ENCODE assay signal across 8 cellular contexts in the genomic region with DNA sequence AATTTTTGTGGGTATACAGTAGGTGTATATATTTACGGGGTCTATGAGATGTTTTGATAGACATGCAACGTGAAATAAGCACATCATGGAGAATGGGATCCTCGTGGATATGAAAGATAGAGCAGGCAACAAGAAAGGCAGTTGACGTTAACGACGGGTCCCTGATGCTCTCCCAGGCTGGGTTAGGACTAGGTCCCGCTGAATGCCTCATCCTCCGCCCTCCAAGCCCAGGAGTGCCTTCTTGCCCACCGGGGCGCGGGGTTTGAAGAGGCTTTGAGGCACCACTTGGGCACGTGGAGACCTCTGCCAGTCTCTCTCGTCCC. TPM values are rescaled to one million over a fixed set of nuclear protein-coding genes. Genes with fewer than 3 reads are reported as not detected.
DNase-seq lines count a peak whose midpoint lies in the region; ATAC-seq and TF ChIP-seq lines count a peak whose summit lies in the region.

No MANE protein-coding gene starts in this region.

- peaks cover 11 to 32% (median 18%) of the 10 kb centered on the region in 7 donors for H3K9me3 Mint-ChIP-seq in CD14-positive monocyte
- H3K9me3 Mint-ChIP-seq in activated naive CD8-positive, alpha-beta T cell (ENCODE audit: low read depth), result no peaks in the 10 kb centered on the region

- WGBS in tibial nerve, 2 donors, result 21% methylated on average over 13 of the region's 13 CpGs

- ATAC-seq in HG02678 (IDR thresholded peaks at IDR 0.05; ENCODE audit: unreplicated experiment), result peak; percentile 9
- peak; percentile 18 for ATAC-seq in left colon
- ATAC-seq in GM18861 (IDR thresholded peaks at IDR 0.05; ENCODE audit: unreplicated experiment), result no peak

- no peak for TF ChIP-seq EP300 in tibial nerve (IDR thresholded peaks at IDR 0.05)

- peaks cover 17% of the 10 kb centered on the region for H3K4me1 Mint-ChIP-seq in CD14-positive monocyte
- peaks cover 17% of the 10 kb centered on the region for H3K4me1 Mint-ChIP-seq in activated naive CD8-positive, alpha-beta T cell (ENCODE audit: low read depth)

- peak overlapping the region; percentile 64 to 90 (median 72) for H3K4me3 ChIP-seq in tibial nerve

- peaks cover 0 to 24% (median 10%) of the 10 kb centered on the region in 4 donors for H3K4me1 ChIP-seq in tibial nerve

- H3K27ac Mint-ChIP-seq in CD14-positive monocyte, result peak overlapping the region in 1 of 7 donors; percentile 79
- H3K27ac Mint-ChIP-seq in activated naive CD8-positive, alpha-beta T cell, result peak overlapping the region; percentile 50

- no peak for TF ChIP-seq CTCF in CD14-positive monocyte (IDR thresholded peaks at IDR 0.05)
- no peak for TF ChIP-seq CTCF in tibial nerve (IDR thresholded peaks at IDR 0.05)
- no peak for TF ChIP-seq CTCF in GM20000 (IDR thresholded peaks at IDR 0.05; ENCODE audit: extremely low read depth, missing control alignments)

- peaks cover 0 to 3% (median 0%) of the 10 kb centered on the region in 4 donors for H3K9me3 ChIP-seq in tibial nerve

- no peak for DNase-seq in CD14-positive monocyte (ENCODE audit: low spot score)
- DNase-seq in left colon, result no peak
- DNase-seq in tibial nerve (ENCODE audit: low spot score in 2 of 2), result no peak
- no peak for DNase-seq in GM20000 (ENCODE audit: low spot score)
- DNase-seq in 8988T, result no peak

- intact Hi-C loops in CD14-positive monocyte (cut with micrococcal nuclease), result loop anchor here in 1 of 2 donors (2.0 to 5.0 kb wide), 2 partner anchors 315 to 593 kb away; no protein-coding TSS in a partner anchor
- intact Hi-C loops in left colon (cut with DNase I, micrococcal nuclease), result loop anchor here in 1 of 2 donors (10.0 kb wide), 2 partner anchors 265 to 595 kb away; no protein-coding TSS in a partner anchor

- peaks cover 10 to 40% (median 35%) of the 10 kb centered on the region in 3 donors for H3K27me3 Mint-ChIP-seq in CD14-positive monocyte (ENCODE audit: low read depth in 3 of 3)
- no peaks in the 10 kb centered on the region for H3K27me3 Mint-ChIP-seq in activated naive CD8-positive, alpha-beta T cell

- H3K36me3 ChIP-seq in tibial nerve, result peaks cover 0 to 15% (median 0%) of the 10 kb centered on the region in 3 donors

- TF ChIP-seq POLR2A in tibial nerve (IDR thresholded peaks at IDR 0.05), result no peak

- no peaks in the 10 kb centered on the region for H3K36me3 Mint-ChIP-seq in CD14-positive monocyte
- H3K36me3 Mint-ChIP-seq in activated naive CD8-positive, alpha-beta T cell, result peaks cover 8% of the 10 kb centered on the region

- no peaks in the 10 kb centered on the region for H3K27me3 ChIP-seq in tibial nerve

- peak overlapping the region; percentile 80 to 91 for H3K4me3 Mint-ChIP-seq in CD14-positive monocyte
- peak overlapping the region; percentile 88 for H3K4me3 Mint-ChIP-seq in activated naive CD8-positive, alpha-beta T cell

- peak overlapping the region in 3 of 4 donors; percentile 37 to 71 (median 45) for H3K27ac ChIP-seq in tibial nerve

RNA-seq across cellular contexts. Expression of a gene that starts 9.5 kb away (rescaled TPM):
- polyA plus RNA-seq in CD14-positive monocyte, result 1 to 10 TPM; 4.2 to 7.9 TPM
- 1 to 10 TPM; 8.4 to 9.0 TPM for total RNA-seq in left colon
- total RNA-seq in tibial nerve, result 10 to 100 TPM; 32.1 to 66.9 (median 48.2) TPM
